22 cellular contexts compared by ENCODE assay signal in genomic region chr10:99888623-99889022, GRCh38.
DNase-seq lines count a peak whose midpoint lies in the region; ATAC-seq and TF ChIP-seq lines count a peak whose summit lies in the region.
"Had no signal": no experiment of that assay in that cellular context is flagged by ENCODE, and none has a peak within 500 bp of the region (broad histone marks: within the 10 kb centered on the region; RNA-seq: fewer than 3 reads in every experiment).

No MANE protein-coding gene starts in this region.

- H3K4me3 ChIP-seq in adipocyte (ENCODE audit: low read length) (no peak overlapping the region), osteoblast (ENCODE audit: insufficient read depth, low read length) (no peak overlapping the region)
- H3K4me3 ChIP-seq: lung, smooth muscle cell, thyroid gland had no signal

- peak overlapping the region; percentile 43 for H3K27ac ChIP-seq in osteoblast (ENCODE audit: low read depth, low read length)
- H3K27ac ChIP-seq: HL-60, thyroid gland had no signal

- no peaks in the 10 kb centered on the region for H3K27me3 ChIP-seq in adipocyte (replicated peaks; ENCODE audit: control insufficient read depth, insufficient read depth, low read length)
- no peaks in the 10 kb centered on the region for H3K27me3 ChIP-seq in osteoblast (ENCODE audit: insufficient read depth, low read length)
- H3K27me3 ChIP-seq: thyroid gland had no signal

- H3K4me1 ChIP-seq in adipocyte (ENCODE audit: control insufficient read depth, insufficient read depth, low read length) (peaks cover 19% of the 10 kb centered on the region), osteoblast (ENCODE audit: insufficient read depth, low read length) (peaks cover 7% of the 10 kb centered on the region)
- H3K4me1 ChIP-seq: thyroid gland had no signal

- DNase-seq in ELR (ENCODE audit: low read depth) (peak; percentile 55), adipocyte (ENCODE audit: low read depth) (peak; percentile 54), fibroblast of gingiva (ENCODE audit: low read depth) (peak; percentile 65), osteoblast (ENCODE audit: insufficient read length, low spot score, missing footprints) (peak; percentile 95), left lobe of liver (ENCODE audit: low spot score) (no peak), HCEC 1CT (no peak), left colon (no peak)
- DNase-seq: activated CD4-positive, alpha-beta T cell treated with anti-CD3 and anti-CD28 coated beads, Interleukin-2, amount 50 U/mL, for 4 hours; activated CD8-positive, alpha-beta memory T cell treated with anti-CD3 and anti-CD28 coated beads, Interleukin-2, amount 50 U/mL, for 4 hours; activated naive CD8-positive, alpha-beta T cell treated with anti-CD3 and anti-CD28 coated beads for 36 hours; AML-193; kidney; NCI-H1417 treated with DMSO at 0.1 percent for 48 hours; NCI-H524 treated with DMSO at 0.1 percent for 48 hours; RPMI8226; stimulated activated naive CD4-positive, alpha-beta T cell; thyroid gland had no signal

- H2AFZ ChIP-seq in osteoblast (ENCODE audit: low read length), result no peak overlapping the region

- no peaks in the 10 kb centered on the region for H3K9me3 ChIP-seq in adipocyte (ENCODE audit: control insufficient read depth, low read length)
- no peaks in the 10 kb centered on the region for H3K9me3 ChIP-seq in osteoblast (ENCODE audit: low read depth, low read length)
- H3K9me3 ChIP-seq: thyroid gland had no signal

- no peaks in the 10 kb centered on the region for H4K20me1 ChIP-seq in osteoblast (ENCODE audit: insufficient read depth, low read length)

- H3K79me2 ChIP-seq in osteoblast (ENCODE audit: insufficient read depth, low read length), result peaks cover 7% of the 10 kb centered on the region

- H3K36me3 ChIP-seq in adipocyte (ENCODE audit: control insufficient read depth, insufficient read depth, low read length, severe bottlenecking) (peaks cover 75% of the 10 kb centered on the region), osteoblast (ENCODE audit: insufficient read depth, low read length) (peaks cover 58% of the 10 kb centered on the region)

- H3K4me2 ChIP-seq in osteoblast (ENCODE audit: insufficient read depth, low read length), result no peak overlapping the region
- H3K4me2 ChIP-seq: smooth muscle cell had no signal

- H3K9ac ChIP-seq in adipocyte (ENCODE audit: low read length), result no peak overlapping the region

- TF ChIP-seq CTCF in osteoblast (IDR thresholded peaks at IDR 0.05; ENCODE audit: extremely low read depth, low read depth, low read length), result no peak

- ATAC-seq in HG02884 (IDR thresholded peaks at IDR 0.05; ENCODE audit: unreplicated experiment) (no peak), left lobe of liver (no peak), left colon (no peak)
- ATAC-seq: WTC11 had no signal

- intact Hi-C loops in left colon (cut with DNase I, micrococcal nuclease), result no loop called here

Comparison
In these comparisons a context has a peak if more than half of its experiments do, and no peak if none do; other contexts are left out.
1. DNase-seq: peak in ELR (single experiment), adipocyte (single experiment), fibroblast of gingiva (single experiment) and osteoblast (single experiment); none in left lobe of liver (single experiment), HCEC 1CT (single experiment) and left colon (0 of 2).